ENCODE assay signal across 12 cellular contexts in the genomic region with DNA sequence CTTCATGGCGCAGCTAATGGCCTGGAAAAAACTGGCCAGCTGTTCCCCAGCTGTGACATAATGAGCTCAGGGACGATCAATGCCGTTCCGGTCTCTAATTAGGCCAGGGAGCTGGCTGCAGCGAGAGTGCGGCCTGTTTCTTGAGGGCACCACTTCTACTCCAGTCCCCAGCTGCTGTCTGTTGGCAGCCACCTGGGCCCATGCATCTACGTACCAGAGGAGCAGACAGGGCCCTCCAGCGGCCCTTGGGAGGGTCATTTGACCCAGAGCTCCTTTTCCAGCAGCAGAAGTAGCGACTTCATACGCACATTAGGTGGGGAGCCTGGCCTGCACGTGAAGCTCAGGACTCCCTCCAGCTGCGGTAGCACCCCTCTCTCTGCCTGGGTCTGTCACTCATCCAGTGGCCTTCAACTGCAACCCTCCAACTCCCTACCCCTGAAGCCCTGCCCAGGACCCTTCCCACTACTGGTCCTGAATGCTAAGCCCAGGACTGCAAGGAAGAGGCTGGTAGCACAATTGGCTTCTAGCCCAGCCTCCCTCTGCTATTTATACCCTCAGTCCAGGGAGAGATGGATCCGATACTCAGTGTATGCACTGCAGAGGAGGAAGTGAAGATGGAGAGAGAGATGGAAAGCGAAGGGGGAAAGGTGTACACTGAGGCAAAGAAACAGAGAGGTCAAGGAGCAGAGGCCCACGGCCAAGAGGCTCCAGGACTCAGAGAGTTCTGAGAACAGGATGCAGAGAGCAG. TPM values are rescaled to one million over a fixed set of nuclear protein-coding genes. Genes with fewer than 3 reads are reported as not detected.
DNase-seq lines count a peak whose midpoint lies in the region; ATAC-seq, FAIRE-seq and TF ChIP-seq lines count a peak whose summit lies in the region.
"Had no signal": no experiment of that assay in that cellular context is flagged by ENCODE, and none has a peak within 500 bp of the region (broad histone marks: within the 10 kb centered on the region; RNA-seq: fewer than 3 reads in every experiment).

No MANE protein-coding gene starts in this region.

- H3K9me3 Mint-ChIP-seq in CD4-positive, alpha-beta T cell = no peaks in the 10 kb centered on the region
- H3K9me3 Mint-ChIP-seq in activated CD8-positive, alpha-beta T cell treated with anti-CD3 and anti-CD28 coated beads, Interleukin-2, amount 10 ng/mL, durations not matched to agents 7 days and 5 days (ENCODE audit: insufficient read depth) = no peaks in the 10 kb centered on the region
- H3K9me3 Mint-ChIP-seq: H9 had no signal

- no peaks in the 10 kb centered on the region for H3K36me3 Mint-ChIP-seq in CD4-positive, alpha-beta T cell (ENCODE audit: low read depth)
- H3K36me3 Mint-ChIP-seq in activated CD8-positive, alpha-beta T cell treated with anti-CD3 and anti-CD28 coated beads, Interleukin-2, amount 10 ng/mL, durations not matched to agents 7 days and 5 days (ENCODE audit: low read depth) = no peaks in the 10 kb centered on the region

- intact Hi-C loops in CD4-positive, alpha-beta T cell (cut with DNase I, micrococcal nuclease) = loop anchor here (1.0 to 5.0 kb wide), 3 partner anchors 13 to 703 kb away; partner anchors contain the start of gene PSMA5 (in 1 of the 2)

- peak overlapping the region; percentile 35 for H3K27ac Mint-ChIP-seq in CD4-positive, alpha-beta T cell
- H3K27ac Mint-ChIP-seq in activated CD8-positive, alpha-beta T cell treated with anti-CD3 and anti-CD28 coated beads, Interleukin-2, amount 10 ng/mL, durations not matched to agents 7 days and 5 days = peak overlapping the region; percentile 96
- H3K27ac Mint-ChIP-seq: H9 had no signal

- TF ChIP-seq CTCF in CD4-positive, alpha-beta T cell (IDR thresholded peaks at IDR 0.05) = no peak

- no peak for ATAC-seq in CD4-positive, alpha-beta T cell (ENCODE audit: poor library complexity)
- no peak for ATAC-seq in activated CD8-positive, alpha-beta T cell treated with anti-CD3 and anti-CD28 coated beads, Interleukin-2, amount 10 ng/mL, durations not matched to agents 7 days and 5 days
- ATAC-seq in HG02840 (IDR thresholded peaks at IDR 0.05; ENCODE audit: low FRiP score, unreplicated experiment) = no peak

- POLR2A ChIA-PET in CD4-positive, alpha-beta T cell (lab: Charles Lee) = interaction anchor here (0.7 to 8.8 kb wide), 4 partner anchors 10 to 30 kb away, joined by 3 to 318 read pairs (median 4); partner anchors contain the start of genes AMIGO1 and CYB561D1
- POLR2A ChIA-PET in activated CD8-positive, alpha-beta T cell treated with anti-CD3 and anti-CD28 coated beads, Interleukin-2, amount 10 ng/mL, durations not matched to agents 7 days and 5 days (lab: Charles Lee) = interaction anchor here (1.7 to 6.1 kb wide), 5 partner anchors 18 to 105 kb away, joined by 5 to 66 read pairs (median 15); partner anchors contain the start of genes CYB561D1 and GNAI3

- H3K9me3 ChIP-seq in CD4-positive, alpha-beta T cell (ENCODE audit: control insufficient read depth, low read length) = no peaks in the 10 kb centered on the region
- H3K9me3 ChIP-seq: breast epithelium had no signal

- no peak for FAIRE-seq in RCC 7860 (lab: Jason Lieb, UNC)
- FAIRE-seq: frontal cortex had no signal

- H3K27ac ChIP-seq in CD4-positive, alpha-beta T cell (ENCODE audit: low read depth, low read length) = no peak overlapping the region

- no peak for DNase-seq in CD4-positive, alpha-beta T cell
- DNase-seq in NCI-H1105 (lab: John Stamatoyannopoulos, UW) (peak; percentile 75), myocyte (ENCODE audit: low read depth) (peak; percentile 50), NCI-H748 treated with DMSO at 0.1 percent for 48 hours (lab: John Stamatoyannopoulos, UW) (no peak), RCC 7860 (ENCODE audit: low spot score) (no peak)
- no peak for DNase-seq in activated CD8-positive, alpha-beta T cell treated with anti-CD3 and anti-CD28 coated beads, Interleukin-2, amount 10 ng/mL, durations not matched to agents 7 days and 5 days
- DNase-seq in stimulated activated CD4-positive, alpha-beta T cell treated with anti-CD3 and anti-CD28 coated beads, Interleukin-4, amount 100 ng/mL, for 24 hours = no peak
- DNase-seq: H9, trophoblast cell had no signal

- CTCF ChIA-PET in CD4-positive, alpha-beta T cell (lab: Charles Lee) = interaction anchor here (10.3 kb wide), 1 partner anchor 31 kb away, joined by 474 read pairs; the partner anchor contains the start of genes AMIGO1 and CYB561D1
- CTCF ChIA-PET in activated CD8-positive, alpha-beta T cell treated with anti-CD3 and anti-CD28 coated beads, Interleukin-2, amount 10 ng/mL, durations not matched to agents 7 days and 5 days (lab: Charles Lee) = interaction anchor here (0.6 to 26.3 kb wide), 10 partner anchors 11 to 131 kb away, joined by 3 to 1507 read pairs (median 24); partner anchors contain the start of genes AMIGO1, CYB561D1, GNAI3 and PSMA5

- H3K27me3 ChIP-seq in CD4-positive, alpha-beta T cell (ENCODE audit: control insufficient read depth, insufficient read depth, low read length) = no peaks in the 10 kb centered on the region
- H3K27me3 ChIP-seq: breast epithelium had no signal

- H3K4me1 Mint-ChIP-seq in CD4-positive, alpha-beta T cell (ENCODE audit: low read depth) = peaks cover 35% of the 10 kb centered on the region
- H3K4me1 Mint-ChIP-seq in activated CD8-positive, alpha-beta T cell treated with anti-CD3 and anti-CD28 coated beads, Interleukin-2, amount 10 ng/mL, durations not matched to agents 7 days and 5 days (ENCODE audit: low read depth) = peaks cover 36% of the 10 kb centered on the region

- peak overlapping the region; percentile 23 for H3K4me3 Mint-ChIP-seq in CD4-positive, alpha-beta T cell
- peak overlapping the region; percentile 1 for H3K4me3 Mint-ChIP-seq in activated CD8-positive, alpha-beta T cell treated with anti-CD3 and anti-CD28 coated beads, Interleukin-2, amount 10 ng/mL, durations not matched to agents 7 days and 5 days
- H3K4me3 Mint-ChIP-seq: H9 had no signal

- H3K27me3 Mint-ChIP-seq in CD4-positive, alpha-beta T cell = no peaks in the 10 kb centered on the region
- H3K27me3 Mint-ChIP-seq in activated CD8-positive, alpha-beta T cell treated with anti-CD3 and anti-CD28 coated beads, Interleukin-2, amount 10 ng/mL, durations not matched to agents 7 days and 5 days (ENCODE audit: low read depth) = peaks cover 2% of the 10 kb centered on the region

RNA-seq across cellular contexts. Expression of gene GPR61, which starts 9.0 kb away (rescaled TPM):
- under 1 TPM; 0.53 to 0.85 TPM for total RNA-seq in CD4-positive, alpha-beta T cell
- total RNA-seq in activated CD8-positive, alpha-beta T cell treated with anti-CD3 and anti-CD28 coated beads, Interleukin-2, amount 10 ng/mL, durations not matched to agents 7 days and 5 days = not detected
- 0.13 and 0.21 TPM in 2 replicates for total RNA-seq in myocyte
- polyA plus RNA-seq in myocyte (2012) = 0.39 TPM
- total RNA-seq: breast epithelium had no signal

RNA-seq across cellular contexts. Expression of gene GNAI3, which starts 17.8 kb away (rescaled TPM):
- total RNA-seq in CD4-positive, alpha-beta T cell = 1 to 10 TPM; 5.1 to 5.4 TPM
- 10 to 100 TPM in 1 of 2 experiments, 1 to 10 TPM in 1; 9.6 to 10.2 TPM for total RNA-seq in activated CD8-positive, alpha-beta T cell treated with anti-CD3 and anti-CD28 coated beads, Interleukin-2, amount 10 ng/mL, durations not matched to agents 7 days and 5 days
- total RNA-seq in myocyte = 6.0 and 6.6 TPM in 2 replicates
- polyA plus RNA-seq in myocyte (2012) = 3.8 TPM

RNA-seq across cellular contexts. Expression of gene AMIGO1, which starts 21.1 kb away (rescaled TPM):
- 10 to 100 TPM; 16.9 TPM for total RNA-seq in CD4-positive, alpha-beta T cell
- 1 to 10 TPM; 1.6 to 2.2 TPM for total RNA-seq in activated CD8-positive, alpha-beta T cell treated with anti-CD3 and anti-CD28 coated beads, Interleukin-2, amount 10 ng/mL, durations not matched to agents 7 days and 5 days
- 0.37 and 0.42 TPM in 2 replicates for total RNA-seq in myocyte
- polyA plus RNA-seq in myocyte (2012) = 0.73 TPM

RNA-seq across cellular contexts. Expression of gene CYB561D1, which starts 36.7 kb away (rescaled TPM):
- 10 to 100 TPM; 12.0 to 15.0 TPM for total RNA-seq in CD4-positive, alpha-beta T cell
- 10 to 100 TPM; 19.0 to 19.8 TPM for total RNA-seq in activated CD8-positive, alpha-beta T cell treated with anti-CD3 and anti-CD28 coated beads, Interleukin-2, amount 10 ng/mL, durations not matched to agents 7 days and 5 days
- 3.9 and 6.1 TPM in 2 replicates for total RNA-seq in myocyte
- polyA plus RNA-seq in myocyte (2012) = 10.5 TPM

RNA-seq across cellular contexts. Expression of gene ATXN7L2, which starts 46.9 kb away (rescaled TPM):
- total RNA-seq in CD4-positive, alpha-beta T cell = 10 to 100 TPM; 11.8 to 13.1 TPM
- total RNA-seq in activated CD8-positive, alpha-beta T cell treated with anti-CD3 and anti-CD28 coated beads, Interleukin-2, amount 10 ng/mL, durations not matched to agents 7 days and 5 days = 10 to 100 TPM; 10.2 to 11.6 TPM
- 6.1 and 6.7 TPM in 2 replicates for total RNA-seq in myocyte
- 2.6 TPM for polyA plus RNA-seq in myocyte (2012)

Comparison
In these comparisons a context has a peak if more than half of its experiments do, and no peak if none do; other contexts are left out.
1. DNase-seq: peak in NCI-H1105 (single experiment) and myocyte (single experiment); none in CD4-positive, alpha-beta T cell (0 of 10), activated CD8-positive, alpha-beta T cell treated with anti-CD3 and anti-CD28 coated beads, Interleukin-2, amount 10 ng/mL, durations not matched to agents 7 days and 5 days (single experiment), NCI-H748 treated with DMSO at 0.1 percent for 48 hours (single experiment), RCC 7860 (single experiment) and stimulated activated CD4-positive, alpha-beta T cell treated with anti-CD3 and anti-CD28 coated beads, Interleukin-4, amount 100 ng/mL, for 24 hours (single experiment).
2. RNA of gene AMIGO1, which starts 21.1 kb away (total RNA-seq): 16.9 TPM in CD4-positive, alpha-beta T cell; 1.6 to 2.2 TPM in activated CD8-positive, alpha-beta T cell treated with anti-CD3 and anti-CD28 coated beads, Interleukin-2, amount 10 ng/mL, durations not matched to agents 7 days and 5 days and 0.37 to 0.42 TPM in myocyte; every median in the first group is over 4 times any median in the second.